ENCODE assay signal across 8 cellular contexts in the genomic region with DNA sequence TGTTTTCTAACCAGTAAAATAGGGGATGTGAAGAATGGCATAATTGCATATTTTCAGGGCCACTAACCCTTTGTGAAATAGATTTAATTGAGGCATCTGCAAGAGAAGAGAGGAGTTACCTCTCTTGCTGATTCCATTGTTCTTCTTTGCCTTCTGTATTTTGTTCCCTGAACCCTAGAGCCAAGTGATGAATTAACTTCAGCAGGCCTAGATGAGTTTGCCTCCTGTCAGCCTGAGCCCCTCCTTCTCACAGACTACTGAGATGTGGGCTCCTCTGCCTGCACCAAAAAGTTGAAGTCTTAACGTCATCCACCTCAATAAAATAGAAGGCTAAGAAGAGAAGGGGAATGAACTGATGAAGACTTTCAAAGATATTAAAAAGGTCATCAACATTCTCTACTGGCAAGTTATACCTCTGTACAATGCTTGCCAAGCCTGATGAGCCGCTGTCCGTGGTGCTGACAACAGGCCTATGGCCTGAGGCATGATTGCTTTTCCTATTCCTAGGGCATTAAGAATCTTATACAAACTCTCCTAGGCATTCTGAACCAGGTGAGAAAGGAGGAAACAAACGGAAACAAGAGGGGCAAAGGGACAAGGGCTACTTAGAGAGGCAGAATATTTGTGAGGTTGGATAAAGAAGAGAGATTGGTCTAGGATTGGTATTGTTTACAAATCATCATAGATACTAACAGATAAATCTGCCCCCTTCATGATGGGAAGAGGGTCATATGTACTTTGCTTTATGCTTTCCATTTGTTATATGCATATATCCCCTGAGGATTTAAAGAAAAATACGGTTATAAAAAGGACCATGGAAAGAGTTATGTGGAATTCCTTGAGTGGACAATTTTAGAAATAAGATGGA. TPM values are rescaled to one million over a fixed set of nuclear protein-coding genes. Genes with fewer than 3 reads are reported as not detected.
DNase-seq lines count a peak whose midpoint lies in the region; ATAC-seq lines count a peak whose summit lies in the region.

No MANE protein-coding gene starts in this region.

- H3K9me3 ChIP-seq in aorta (ENCODE audit: control insufficient read depth, low read length), result no peaks in the 10 kb centered on the region

- in situ Hi-C loops in SK-MEL-5 (cut with HindIII; ENCODE audit: low pct_unique_long_range_greater_than_20kb, low sequenced_read_pairs), result no loop called here

- no peaks in the 10 kb centered on the region for H3K36me3 ChIP-seq in aorta (ENCODE audit: control insufficient read depth in 1 of 2, insufficient read depth in 2 of 2, low read length in 1 of 2)

- H3K4me3 ChIP-seq in aorta (ENCODE audit: low read length in 2 of 2), result no peak overlapping the region

- H3K27me3 ChIP-seq in aorta (ENCODE audit: control insufficient read depth in 1 of 2, insufficient read depth in 2 of 2, low read length in 1 of 2), result peaks cover 0 to 1% of the 10 kb centered on the region in 2 donors

- ATAC-seq in esophagus mucosa (peak; percentile 63), aorta (ENCODE audit: low FRiP score) (no peak)

- no peak overlapping the region for H3K27ac ChIP-seq in aorta (ENCODE audit: low read depth in 1 of 2, low read length in 2 of 2)

- WGBS in aorta, 2 donors, result 4 to 5% methylated on average over 5 of the region's 5 CpGs

- H3K4me1 ChIP-seq in aorta (ENCODE audit: control insufficient read depth in 1 of 2, insufficient read depth in 2 of 2, low read length in 2 of 2), result no peaks in the 10 kb centered on the region

- peak; percentile 6 for DNase-seq in HS-5 (ENCODE audit: low read depth)
- peak; percentile 18 for DNase-seq in SK-MEL-5 (ENCODE audit: low read depth, low spot score)
- DNase-seq in stimulated activated CD4-positive, alpha-beta T cell treated with anti-CD3 and anti-CD28 coated beads, Interleukin-12 subunit alpha, Interleukin-12 subunit beta, amount 100 ng/mL, for 48 hours (ENCODE audit: low read depth in 2 of 3, low spot score in 1 of 3), result peak in 2 of 3 donors; percentile 5 to 13
- no peak for DNase-seq in aorta
- DNase-seq in epidermal melanocyte (ENCODE audit: insufficient read length, low spot score), result no peak
- DNase-seq in NOMO-1 treated with DMSO at 0.1 percent for 48 hours (lab: John Stamatoyannopoulos, UW; ENCODE audit: unreplicated experiment), result no peak
- no peak for DNase-seq in NCI-H510A treated with DMSO at 0.1 percent for 48 hours (lab: John Stamatoyannopoulos, UW)

- intact Hi-C loops in aorta (cut with DNase I), result no loop called here

RNA-seq across cellular contexts. Expression of gene CD24, which starts 46.8 kb away (rescaled TPM):
- 0.42 and 1.1 TPM in 2 replicates for total RNA-seq in SK-MEL-5 (2014; rRNA removed; shearing (Covaris generic))
- 0.19 and 0.34 TPM in 2 replicates for polyA plus RNA-seq in SK-MEL-5 (2015; cell fraction: cytosol; rRNA removed)
- not detected in 2 replicates for polyA plus RNA-seq in SK-MEL-5 (2015; cell fraction: nucleus; rRNA removed)
- 1,371 TPM for total RNA-seq in esophagus mucosa
- total RNA-seq in aorta, result 1 to 10 TPM in 1 of 2 donors, under 1 TPM in 1; 0.94 to 8.0 TPM
- 10 to 100 TPM in 1 of 2 donors, 1 to 10 TPM in 1; 3.9 to 41.7 TPM for polyA plus RNA-seq in aorta

Comparison
In these comparisons a context has a peak if more than half of its experiments do, and no peak if none do; other contexts are left out.
1. DNase-seq: peak in HS-5 (single experiment), SK-MEL-5 (single experiment) and stimulated activated CD4-positive, alpha-beta T cell treated with anti-CD3 and anti-CD28 coated beads, Interleukin-12 subunit alpha, Interleukin-12 subunit beta, amount 100 ng/mL, for 48 hours (2 of 3); none in aorta (0 of 2), epidermal melanocyte (single experiment), NOMO-1 treated with DMSO at 0.1 percent for 48 hours (single experiment) and NCI-H510A treated with DMSO at 0.1 percent for 48 hours (single experiment).
2. RNA of gene CD24, which starts 46.8 kb away (total RNA-seq): 1,371 TPM in esophagus mucosa (single experiment); 0.94 to 8.0 TPM in aorta and 0.42 to 1.1 TPM in SK-MEL-5; every median in the first group is over 100 times any median in the second.